ENCODE assay signal across 9 cellular contexts in the genomic region with DNA sequence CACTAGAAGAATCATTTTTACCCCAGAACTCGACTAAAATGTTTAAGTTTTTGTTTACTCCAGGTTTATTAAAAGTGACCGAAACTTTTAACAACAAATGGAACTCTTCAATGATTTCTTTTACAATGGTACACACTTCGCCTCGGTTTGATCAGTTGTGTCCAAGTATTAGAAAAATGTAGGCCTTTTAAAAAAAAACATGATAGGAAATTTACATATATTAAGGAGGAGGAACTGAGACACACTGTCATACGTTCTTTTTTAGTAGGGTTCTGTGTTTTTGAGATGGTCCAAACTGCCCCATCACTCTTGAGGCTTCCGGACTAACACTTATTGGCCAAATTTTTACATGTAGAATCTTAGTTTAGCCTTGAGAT. TPM values are rescaled to one million over a fixed set of nuclear protein-coding genes. Genes with fewer than 3 reads are reported as not detected.
DNase-seq lines count a peak whose midpoint lies in the region; ATAC-seq and TF ChIP-seq lines count a peak whose summit lies in the region.
"Had no signal": no experiment of that assay in that cellular context is flagged by ENCODE, and none has a peak within 500 bp of the region (broad histone marks: within the 10 kb centered on the region; RNA-seq: fewer than 3 reads in every experiment).

No MANE protein-coding gene starts in this region.

- H3K9me3 ChIP-seq in HCT116 (ENCODE audit: control insufficient read depth in 1 of 2, insufficient read depth in 1 of 2, low read depth in 1 of 2, low read length in 2 of 2) (no peaks in the 10 kb centered on the region), muscle layer of colon (ENCODE audit: low read length) (no peaks in the 10 kb centered on the region)

- no peak for ATAC-seq in HCT116
- no peak for ATAC-seq in HG02588 (IDR thresholded peaks at IDR 0.05; ENCODE audit: unreplicated experiment)
- ATAC-seq in GM21825 (IDR thresholded peaks at IDR 0.05; ENCODE audit: unreplicated experiment) = no peak

- H3K36me3 ChIP-seq in HCT116 (ENCODE audit: control insufficient read depth in 1 of 2, insufficient read depth in 2 of 2, low read length in 2 of 2) = no peaks in the 10 kb centered on the region
- no peaks in the 10 kb centered on the region for H3K36me3 ChIP-seq in brain microvascular endothelial cell (replicated peaks)
- no peaks in the 10 kb centered on the region for H3K36me3 ChIP-seq in muscle layer of colon (ENCODE audit: insufficient read depth, low read length)

- H3K79me2 ChIP-seq in HCT116 (ENCODE audit: insufficient read depth, low read length) = no peaks in the 10 kb centered on the region

- DNase-seq in AG10803 (ENCODE audit: low read depth) (no peak), HCT116 (ENCODE audit: low read depth, low spot score) (no peak), brain microvascular endothelial cell (no peak), Kasumi-1 (lab: John Stamatoyannopoulos, UW) (no peak)
- no peak for DNase-seq in stimulated activated CD4-positive, alpha-beta T cell treated with anti-CD3 and anti-CD28 coated beads, Interleukin-15, amount 100 ng/mL, for 24 hours
- DNase-seq: NCI-H446 had no signal

- H3K4me3 ChIP-seq in AG10803 (ENCODE audit: low read length) (peak overlapping the region; percentile 72), HCT116 (replicated peaks in 1 of 2; ENCODE audit: low read depth in 1 of 2, low read length in 2 of 2) (peak overlapping the region in 1 of 2 experiments; percentile 56; a peak in 1 of 4 replicates), brain microvascular endothelial cell (ENCODE audit: low read depth, low read length) (peak overlapping the region; percentile 68), muscle layer of colon (ENCODE audit: low read depth in 1 of 2, low read length in 2 of 2) (peak overlapping the region in 1 of 2 donors; percentile 60)

- in situ Hi-C loops in brain microvascular endothelial cell (cut with HindIII; ENCODE audit: low pct_ligation_motif_present, low sequenced_read_pairs) = no loop called here

- H3K4me1 ChIP-seq in HCT116 (ENCODE audit: control insufficient read depth in 1 of 2, insufficient read depth in 2 of 2, low read length in 2 of 2) (peaks cover 0 to 13% of the 10 kb centered on the region in 2 experiments; a peak in 1 of 4 replicates), muscle layer of colon (ENCODE audit: insufficient read depth, low read length) (peaks cover 15% of the 10 kb centered on the region)

- BruUV-seq in HCT116 (replicated peaks; lab: Mats Ljungman, UMichigan) = no TSS peak

- no peak for TF ChIP-seq RAD21 in HCT116 (IDR thresholded peaks at IDR 0.05; ENCODE audit: low read depth)

- H3K27me3 ChIP-seq in HCT116 (ENCODE audit: insufficient read depth, low read length) = no peaks in the 10 kb centered on the region
- H3K27me3 ChIP-seq in brain microvascular endothelial cell (replicated peaks) = no peaks in the 10 kb centered on the region
- no peaks in the 10 kb centered on the region for H3K27me3 ChIP-seq in muscle layer of colon (ENCODE audit: control insufficient read depth in 1 of 2, insufficient read depth in 2 of 2, low read length in 2 of 2)

- no peak overlapping the region for H2AFZ ChIP-seq in HCT116 (ENCODE audit: low read depth, low read length, poor library complexity, severe bottlenecking)

- H3K9me2 ChIP-seq in HCT116 (ENCODE audit: insufficient read depth) = no peaks in the 10 kb centered on the region

- no peak overlapping the region for H3K9ac ChIP-seq in HCT116 (ENCODE audit: low read length)
- no peak overlapping the region for H3K9ac ChIP-seq in muscle layer of colon (ENCODE audit: low read length)

- RAD21 ChIA-PET in HCT116 (lab: Charles Lee; ENCODE audit: low non-redundant PET in 1 of 2, low total read pairs in 2 of 2, uncharacterized antibody in 2 of 2, unreplicated experiment in 2 of 2) = no interaction called here

- intact Hi-C loops in HCT116 (cut with micrococcal nuclease) = no loop called here

- POLR2A ChIA-PET in HCT116 (lab: Charles Lee) = no interaction called here

- CTCF ChIA-PET in HCT116 (lab: Charles Lee) = no interaction called here

- no peak for TF ChIP-seq POLR2A in HCT116 (IDR thresholded peaks at IDR 0.05; ENCODE audit: borderline replicate concordance, extremely low read depth, insufficient read depth, insufficient read length)

- no peak overlapping the region for H3K27ac ChIP-seq in HCT116 (ENCODE audit: low read depth, low read length)
- H3K27ac ChIP-seq in brain microvascular endothelial cell = no peak overlapping the region
- peak overlapping the region; percentile 66 for H3K27ac ChIP-seq in muscle layer of colon (ENCODE audit: low read depth, low read length)

- TF ChIP-seq CTCF in AG10803 (conservative IDR thresholded peaks at IDR 0.05; ENCODE audit: low read length) (no peak), HCT116 (IDR thresholded peaks at IDR 0.05 in 2 of 3, conservative IDR thresholded peaks at IDR 0.05 in 1 of 3; ENCODE audit: borderline replicate concordance in 1 of 3, insufficient read depth in 1 of 3, low read depth in 2 of 3, low read length in 2 of 3) (no peak), brain microvascular endothelial cell (IDR thresholded peaks at IDR 0.05; ENCODE audit: low read depth, low read length, missing control alignments) (no peak)

- no peaks in the 10 kb centered on the region for H4K20me1 ChIP-seq in HCT116 (ENCODE audit: insufficient read depth)

- H3K4me2 ChIP-seq in HCT116 (ENCODE audit: low read length) = peak overlapping the region; percentile 68; the same call in 1 of the 2 replicates

TF ChIP-seq in HCT116, 20 proteins besides CTCF, POLR2A, EP300 and RAD21:
- TF ChIP-seq REST (IDR thresholded peaks at IDR 0.05; ENCODE audit: low read depth) (no peak), TCF7L2 (IDR thresholded peaks at IDR 0.05; ENCODE audit: borderline replicate concordance, extremely low read depth, insufficient read depth, insufficient read length) (no peak), EZH2 (IDR thresholded peaks at IDR 0.05) (no peak)

RNA-seq across cellular contexts. Expression of gene PRDM2, which starts 1.3 kb away (rescaled TPM):
- 17.3 TPM for total RNA-seq in HCT116 (2021; ENCODE audit: unreplicated experiment)
- 2.9 and 3.7 TPM in 2 replicates for polyA plus RNA-seq in HCT116 (2012)
